1 cellular context compared by ENCODE assay signal in genomic region chr7:148304456-148304855, GRCh38.
TF ChIP-seq lines count a peak whose summit lies in the region.

No MANE protein-coding gene starts in this region.

TF ChIP-seq in K562, 482 proteins besides CTCF, POLR2A, EP300 and RAD21 (continued from another document):
- TF ChIP-seq ZBTB40 (IDR thresholded peaks at IDR 0.05) (peak; percentile 98), ZBTB40 (CRISPR knock-in tag; IDR thresholded peaks at IDR 0.05) (peak; percentile 96), BCL6 (CRISPR knock-in tag; IDR thresholded peaks at IDR 0.05) (no peak), ZNF75A (CRISPR knock-in tag; IDR thresholded peaks at IDR 0.05) (no peak), RFX1 (IDR thresholded peaks at IDR 0.05) (peak; percentile 86), DPF2 (IDR thresholded peaks at IDR 0.05) (peak; percentile 33; the same call in 1 of the 2 replicates), TAL1 (IDR thresholded peaks at IDR 0.05) (peak; percentile 48; the same call in 1 of the 2 replicates), PTBP1 (IDR thresholded peaks at IDR 0.05; ENCODE audit: low read depth, low read length) (no peak), CBFA2T3 (IDR thresholded peaks at IDR 0.05) (peak; percentile 43; the same call in 1 of the 2 replicates), TCF3 (CRISPR knock-in tag; IDR thresholded peaks at IDR 0.05) (peak; percentile 48), SMARCA5 (IDR thresholded peaks at IDR 0.05) (no peak), STAT5A (IDR thresholded peaks at IDR 0.05; ENCODE audit: borderline replicate concordance, low read length) (peak; percentile 33; the same call in 1 of the 2 replicates), EZH2 (IDR thresholded peaks at IDR 0.05; ENCODE audit: borderline replicate concordance, low read depth, low read length) (no peak), ARID3A (IDR thresholded peaks at IDR 0.05; ENCODE audit: borderline replicate concordance, low read depth, low read length) (no peak), KLF13 (tag; IDR thresholded peaks at IDR 0.05; ENCODE audit: borderline replicate concordance, low read depth) (0 out of 2 replicates have a peak, but pooled peaks have one; percentile 27), ZNF384 (IDR thresholded peaks at IDR 0.05; ENCODE audit: low read depth, low read length) (peak; percentile 73), ZNF766 (CRISPR knock-in tag; conservative IDR thresholded peaks at IDR 0.05) (no peak), TEAD4 (IDR thresholded peaks at IDR 0.05; ENCODE audit: low read length) (peak; percentile 46), TEAD4 (CRISPR knock-in tag; IDR thresholded peaks at IDR 0.05; ENCODE audit: borderline replicate concordance) (no peak), EGR1 (conservative IDR thresholded peaks at IDR 0.05) (peak; percentile 42; the same call in 1 of the 2 replicates)
